In genomic region chr17:55417411-55418268, GRCh38 we compare ENCODE assay signal across 17 cellular contexts. TPM values are rescaled to one million over a fixed set of nuclear protein-coding genes. Genes with fewer than 3 reads are reported as not detected.
DNase-seq lines count a peak whose midpoint lies in the region; ATAC-seq and TF ChIP-seq lines count a peak whose summit lies in the region.
"Had no signal": no experiment of that assay in that cellular context is flagged by ENCODE, and none has a peak within 500 bp of the region (broad histone marks: within the 10 kb centered on the region; RNA-seq: fewer than 3 reads in every experiment).

No MANE protein-coding gene starts in this region.

- TF ChIP-seq POLR2A in GM19193 (IDR thresholded peaks at IDR 0.05; ENCODE audit: extremely low read depth, insufficient read depth, insufficient read length) (peak; percentile 26), uterus (IDR thresholded peaks at IDR 0.05) (no peak)

- no peaks in the 10 kb centered on the region for H3K9me3 Mint-ChIP-seq in CD4-positive, alpha-beta memory T cell
- H3K9me3 Mint-ChIP-seq in activated naive CD8-positive, alpha-beta T cell treated with anti-CD3 and anti-CD28 coated beads for 36 hours = no peaks in the 10 kb centered on the region
- no peaks in the 10 kb centered on the region for H3K9me3 Mint-ChIP-seq in natural killer cell

- no peak for ATAC-seq in natural killer cell
- ATAC-seq: Panc1 had no signal

- no peaks in the 10 kb centered on the region for H3K36me3 ChIP-seq in CD4-positive, alpha-beta memory T cell (ENCODE audit: insufficient read depth, low read length)
- H3K36me3 ChIP-seq in uterus (no peaks in the 10 kb centered on the region), HAP-1 (replicated peaks) (peaks cover 3% of the 10 kb centered on the region), colonic mucosa (no peaks in the 10 kb centered on the region)
- H3K36me3 ChIP-seq: thyroid gland had no signal

- DNase-seq in CD4-positive, alpha-beta memory T cell = no peak
- no peak for DNase-seq in activated naive CD8-positive, alpha-beta T cell treated with anti-CD3 and anti-CD28 coated beads for 36 hours
- DNase-seq in natural killer cell (no peak), uterus (no peak), HAP-1 (ENCODE audit: low spot score in 2 of 2) (no peak), colonic mucosa (no peak)
- DNase-seq: activated effector memory CD4-positive, alpha-beta T cell treated with anti-CD3 and anti-CD28 coated beads, Interleukin-2, amount 50 U/mL, for 16 hours; C1 segment of cervical spinal cord; cortex of kidney; DMS79 treated with DMSO at 0.1 percent for 48 hours; mammary epithelial cell; NCI-H1105 treated with DMSO at 0.1 percent for 48 hours; NCI-H774; SK-N-SH; thyroid gland had no signal

- intact Hi-C loops in CD4-positive, alpha-beta memory T cell (cut with micrococcal nuclease) = no loop called here
- intact Hi-C loops in natural killer cell (cut with micrococcal nuclease) (no loop called here), uterus (cut with DNase I; ENCODE audit: low total_unique reads) (no loop called here), colonic mucosa (cut with DNase I) (no loop called here)

- CTCF ChIA-PET in CD4-positive, alpha-beta memory T cell (lab: Charles Lee; ENCODE audit: partially characterized antibody) = interaction anchor here (0.9 to 1.7 kb wide), 2 partner anchors 12 to 97 kb away, joined by 3 read pairs; no protein-coding TSS in a partner anchor

- peaks cover 20% of the 10 kb centered on the region for H3K4me1 ChIP-seq in CD4-positive, alpha-beta memory T cell (ENCODE audit: insufficient read depth, low read length)
- H3K4me1 ChIP-seq in uterus (no peaks in the 10 kb centered on the region), HAP-1 (peaks cover 11% of the 10 kb centered on the region), colonic mucosa (peaks cover 3% of the 10 kb centered on the region)

- H3K9me3 ChIP-seq in CD4-positive, alpha-beta memory T cell (ENCODE audit: control insufficient read depth in 1 of 2, low read length in 2 of 2) = no peaks in the 10 kb centered on the region
- H3K9me3 ChIP-seq in uterus (no peaks in the 10 kb centered on the region), HAP-1 (no peaks in the 10 kb centered on the region), colonic mucosa (no peaks in the 10 kb centered on the region)
- H3K9me3 ChIP-seq: SK-N-SH, thyroid gland had no signal

- H3K4me1 Mint-ChIP-seq in CD4-positive, alpha-beta memory T cell = peaks cover 33 to 53% (median 38%) of the 10 kb centered on the region in 4 donors
- peaks cover 58% of the 10 kb centered on the region for H3K4me1 Mint-ChIP-seq in activated naive CD8-positive, alpha-beta T cell treated with anti-CD3 and anti-CD28 coated beads for 36 hours
- H3K4me1 Mint-ChIP-seq in natural killer cell = peaks cover 64 to 74% of the 10 kb centered on the region in 2 donors

- H3K27me3 Mint-ChIP-seq in CD4-positive, alpha-beta memory T cell = peaks cover 0 to 3% of the 10 kb centered on the region in 2 donors
- H3K27me3 Mint-ChIP-seq in activated naive CD8-positive, alpha-beta T cell treated with anti-CD3 and anti-CD28 coated beads for 36 hours = peaks cover 5% of the 10 kb centered on the region
- H3K27me3 Mint-ChIP-seq in natural killer cell (ENCODE audit: low read depth in 2 of 2) = no peaks in the 10 kb centered on the region

- POLR2A ChIA-PET in CD4-positive, alpha-beta memory T cell (lab: Charles Lee; ENCODE audit: partially characterized antibody) = interaction anchor here (1.0 kb wide), 1 partner anchor 180 kb away, joined by 3 read pairs; no protein-coding TSS in a partner anchor

- peak overlapping the region in 1 of 8 donors; percentile 4 for H3K4me3 Mint-ChIP-seq in CD4-positive, alpha-beta memory T cell
- H3K4me3 Mint-ChIP-seq in activated naive CD8-positive, alpha-beta T cell treated with anti-CD3 and anti-CD28 coated beads for 36 hours = no peak overlapping the region
- no peak overlapping the region for H3K4me3 Mint-ChIP-seq in natural killer cell

- no peak overlapping the region for H3K27ac ChIP-seq in CD4-positive, alpha-beta memory T cell (ENCODE audit: low read depth, low read length)
- no peak overlapping the region for H3K27ac ChIP-seq in uterus
- H3K27ac ChIP-seq in colonic mucosa = no peak overlapping the region

- H3K4me3 ChIP-seq in CD4-positive, alpha-beta memory T cell (ENCODE audit: low read length in 2 of 2) = no peak overlapping the region
- no peak overlapping the region for H3K4me3 ChIP-seq in uterus
- no peak overlapping the region for H3K4me3 ChIP-seq in HAP-1
- H3K4me3 ChIP-seq in colonic mucosa = no peak overlapping the region
- H3K4me3 ChIP-seq: thyroid gland had no signal

- no peak for TF ChIP-seq CTCF in natural killer cell (IDR thresholded peaks at IDR 0.05)
- no peak for TF ChIP-seq CTCF in uterus (IDR thresholded peaks at IDR 0.05)
- no peak for TF ChIP-seq CTCF in colonic mucosa (IDR thresholded peaks at IDR 0.05)

- no peak overlapping the region for H3K9ac ChIP-seq in colonic mucosa (ENCODE audit: low read depth in 2 of 2, low read length in 2 of 2)
- H3K9ac ChIP-seq: SK-N-SH had no signal

- in situ Hi-C loops in HAP-1 (cut with MboI; ENCODE audit: low sequenced_read_pairs) = loop anchor here (10.0 kb wide), 1 partner anchor 77 kb away; no protein-coding TSS in a partner anchor

- H3K36me3 Mint-ChIP-seq in CD4-positive, alpha-beta memory T cell = peaks cover 0 to 23% of the 10 kb centered on the region in 2 donors
- H3K36me3 Mint-ChIP-seq in activated naive CD8-positive, alpha-beta T cell treated with anti-CD3 and anti-CD28 coated beads for 36 hours = peaks cover 59% of the 10 kb centered on the region
- no peaks in the 10 kb centered on the region for H3K36me3 Mint-ChIP-seq in natural killer cell

- no peaks in the 10 kb centered on the region for H3K27me3 ChIP-seq in CD4-positive, alpha-beta memory T cell (ENCODE audit: insufficient read depth, low read length)
- H3K27me3 ChIP-seq in uterus = no peaks in the 10 kb centered on the region
- no peaks in the 10 kb centered on the region for H3K27me3 ChIP-seq in HAP-1 (ENCODE audit: low read depth)
- H3K27me3 ChIP-seq in colonic mucosa = no peaks in the 10 kb centered on the region
- H3K27me3 ChIP-seq: thyroid gland had no signal

- H3K27ac Mint-ChIP-seq in CD4-positive, alpha-beta memory T cell = peak overlapping the region in 6 of 7 donors; percentile 14 to 83 (median 31)
- peak overlapping the region; percentile 9 for H3K27ac Mint-ChIP-seq in activated naive CD8-positive, alpha-beta T cell treated with anti-CD3 and anti-CD28 coated beads for 36 hours
- H3K27ac Mint-ChIP-seq in natural killer cell = peak overlapping the region; percentile 86 to 93

RNA-seq across cellular contexts. Expression of gene MMD, which starts 4.0 kb away (rescaled TPM):
- total RNA-seq in CD4-positive, alpha-beta memory T cell = 1 to 10 TPM; 4.2 to 9.2 TPM
- polyA plus RNA-seq in CD4-positive, alpha-beta memory T cell = 10 to 100 TPM in 1 of 2 donors, 1 to 10 TPM in 1; 9.1 to 20.0 TPM
- 10 to 100 TPM; 26.6 to 26.8 TPM for total RNA-seq in activated naive CD8-positive, alpha-beta T cell treated with anti-CD3 and anti-CD28 coated beads for 36 hours
- total RNA-seq in natural killer cell (10 to 100 TPM; 18.7 to 33.5 (median 27.9) TPM), uterus (10 to 100 TPM in 3 of 4 donors, 1 to 10 TPM in 1; 1.3 to 27.9 (median 14.2) TPM), colonic mucosa (10 to 100 TPM; 17.3 to 20.0 TPM)

Comparison
In these comparisons a context has a peak if more than half of its experiments do, and no peak if none do; other contexts are left out.
1. H3K27ac Mint-ChIP-seq: peak in every context shown above with its lines; median percentile 90 in natural killer cell; 31 in CD4-positive, alpha-beta memory T cell; 9 in activated naive CD8-positive, alpha-beta T cell treated with anti-CD3 and anti-CD28 coated beads for 36 hours.